In genomic region chr1:235015291-235015990, GRCh38 we compare ENCODE assay signal across 9 cellular contexts.
DNase-seq lines count a peak whose midpoint lies in the region; ATAC-seq and TF ChIP-seq lines count a peak whose summit lies in the region.
"Had no signal": no experiment of that assay in that cellular context is flagged by ENCODE, and none has a peak within 500 bp of the region (broad histone marks: within the 10 kb centered on the region; RNA-seq: fewer than 3 reads in every experiment).

No MANE protein-coding gene starts in this region.

- no peaks in the 10 kb centered on the region for H3K36me3 ChIP-seq in colonic mucosa
- H3K36me3 ChIP-seq: cardiac muscle cell had no signal

- intact Hi-C loops in natural killer cell (cut with micrococcal nuclease) (no loop called here), colonic mucosa (cut with DNase I) (no loop called here)

- H3K4me3 Mint-ChIP-seq in T-cell (no peak overlapping the region), natural killer cell (no peak overlapping the region)

- DNase-seq in T-cell (no peak), natural killer cell (no peak), colonic mucosa (no peak), DMS79 treated with DMSO at 0.1 percent for 48 hours (lab: John Stamatoyannopoulos, UW) (no peak), cerebellar cortex (ENCODE audit: low spot score) (no peak), 8988T (no peak)

- peaks cover 0 to 20% (median 4%) of the 10 kb centered on the region in 3 donors for H3K9me3 Mint-ChIP-seq in T-cell
- peaks cover 2 to 3% of the 10 kb centered on the region in 2 donors for H3K9me3 Mint-ChIP-seq in natural killer cell

- H3K27ac ChIP-seq in colonic mucosa: no peak overlapping the region
- H3K27ac ChIP-seq: cardiac muscle cell had no signal

- H3K27ac Mint-ChIP-seq in T-cell (peak overlapping the region; percentile 68 to 75), natural killer cell (peak overlapping the region; percentile 74 to 95)

- peaks cover 57 to 61% (median 60%) of the 10 kb centered on the region in 3 donors for H3K4me1 Mint-ChIP-seq in T-cell
- H3K4me1 Mint-ChIP-seq in natural killer cell: peaks cover 36 to 50% of the 10 kb centered on the region in 2 donors

- no peaks in the 10 kb centered on the region for H3K36me3 Mint-ChIP-seq in T-cell
- peaks cover 10% of the 10 kb centered on the region for H3K36me3 Mint-ChIP-seq in natural killer cell

- no peak overlapping the region for H3K9ac ChIP-seq in colonic mucosa (ENCODE audit: low read depth in 2 of 2, low read length in 2 of 2)

- POLR2A ChIA-PET in T-cell (lab: Charles Lee): interaction anchor here in 1 of 2 donors (0.5 to 0.6 kb wide), 3 partner anchors 44 to 291 kb away, joined by 5 read pairs; no protein-coding TSS in a partner anchor

- no peaks in the 10 kb centered on the region for H3K4me1 ChIP-seq in colonic mucosa

- CTCF ChIA-PET in T-cell (lab: Charles Lee): no interaction called here

- ATAC-seq in GM18498 (IDR thresholded peaks at IDR 0.05; ENCODE audit: unreplicated experiment): peak; percentile 30
- ATAC-seq in GM21737 (IDR thresholded peaks at IDR 0.05; ENCODE audit: unreplicated experiment): peak; percentile 33
- ATAC-seq in T-cell (replicated peaks in 1 of 4): no peak
- no peak for ATAC-seq in natural killer cell

- no peaks in the 10 kb centered on the region for H3K27me3 ChIP-seq in colonic mucosa
- H3K27me3 ChIP-seq: cardiac muscle cell had no signal

- no peaks in the 10 kb centered on the region for H3K9me3 ChIP-seq in colonic mucosa

- TF ChIP-seq CTCF in natural killer cell (IDR thresholded peaks at IDR 0.05) (no peak), colonic mucosa (IDR thresholded peaks at IDR 0.05) (no peak)

- H3K4me3 ChIP-seq in colonic mucosa: no peak overlapping the region
- H3K4me3 ChIP-seq: cardiac muscle cell had no signal

- H3K27me3 Mint-ChIP-seq in T-cell: no peaks in the 10 kb centered on the region
- no peaks in the 10 kb centered on the region for H3K27me3 Mint-ChIP-seq in natural killer cell (ENCODE audit: low read depth in 2 of 2)

Comparison
In these comparisons a context has a peak if more than half of its experiments do, and no peak if none do; other contexts are left out.
1. ATAC-seq: peak in GM18498 (single experiment) and GM21737 (single experiment); none in T-cell (0 of 4) and natural killer cell (0 of 3).